Comparison of ENCODE assay signal across 28 cellular contexts in the genomic region with DNA sequence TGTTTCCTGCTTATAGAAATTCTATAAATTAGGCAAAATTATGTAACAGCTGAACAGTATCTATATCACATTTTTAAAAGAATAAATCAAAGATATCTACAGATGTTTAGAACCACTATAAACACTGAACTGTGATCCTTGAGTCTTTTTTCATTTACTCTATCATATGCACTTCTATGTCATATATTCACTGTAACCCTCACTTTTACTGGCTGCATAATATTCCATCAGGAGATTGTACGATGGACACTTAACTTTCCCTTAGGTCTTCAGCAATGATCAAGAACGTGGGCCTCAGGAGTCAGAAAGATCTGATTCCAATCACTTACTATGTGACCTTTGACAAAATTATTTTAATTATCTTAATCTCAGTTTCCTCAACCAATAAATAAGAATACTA.
"Had no signal": no experiment of that assay in that cellular context is flagged by ENCODE, and none has a peak within 500 bp of the region (broad histone marks: within the 10 kb centered on the region; RNA-seq: fewer than 3 reads in every experiment).

No MANE protein-coding gene starts in this region.

- DNase-seq: dermis blood vessel endothelial cell; effector memory CD4-positive, alpha-beta T cell; foreskin keratinocyte; heart left ventricle; left cardiac atrium; left lung; mesendoderm; midbrain; naive thymus-derived CD4-positive, alpha-beta T cell; stimulated activated CD4-positive, alpha-beta T cell treated with anti-CD3 and anti-CD28 coated beads, Interleukin-2, amount 100 ng/mL, for 24 hours; stimulated activated CD4-positive, alpha-beta T cell treated with anti-CD3 and anti-CD28 coated beads, Interleukin-4, amount 100 ng/mL, for 24 hours; stimulated activated naive CD8-positive, alpha-beta T cell treated with anti-CD3 and anti-CD28 coated beads, Interleukin-15, Interleukin-2, amounts not matched to agents 100 U/mL and 50 U/mL, for 24 hours; upper lobe of left lung had no signal

- H3K4me2 ChIP-seq: hepatocyte, neural progenitor cell had no signal

- FAIRE-seq: endothelial cell of umbilical vein, urothelium cell line had no signal

- H3K9me3 Mint-ChIP-seq: nephron; neural progenitor cell; stimulated activated effector memory CD8-positive, alpha-beta T cell treated with anti-CD3 and anti-CD28 coated beads, Interleukin-12 subunit alpha, Interleukin-12 subunit beta, amount 100 ng/mL, for 72 hours had no signal

- H3K27me3 ChIP-seq: esophagus muscularis mucosa, foreskin keratinocyte, gastroesophageal sphincter, heart left ventricle, hepatocyte, left lung, neural progenitor cell, right atrium auricular region, tibial nerve, upper lobe of left lung had no signal

- H3K9ac ChIP-seq: neural progenitor cell, parathyroid adenoma had no signal

- H3K9me3 ChIP-seq: esophagus muscularis mucosa, gastroesophageal sphincter, heart left ventricle, left lung, right atrium auricular region, thoracic aorta, tibial nerve, upper lobe of left lung had no signal

- H3K27ac ChIP-seq: foreskin keratinocyte, hepatocyte, left lung, neural progenitor cell, parathyroid adenoma, right atrium auricular region, thoracic aorta, tibial nerve, upper lobe of left lung had no signal

- H3K4me3 Mint-ChIP-seq: naive thymus-derived CD4-positive, alpha-beta T cell; nephron; neural progenitor cell; stimulated activated effector memory CD8-positive, alpha-beta T cell treated with anti-CD3 and anti-CD28 coated beads, Interleukin-12 subunit alpha, Interleukin-12 subunit beta, amount 100 ng/mL, for 72 hours had no signal

- H2AFZ ChIP-seq: hepatocyte, neural progenitor cell, parathyroid adenoma had no signal

- H3K4me3 ChIP-seq: coronary artery, esophagus muscularis mucosa, gastroesophageal sphincter, heart left ventricle, hepatocyte, left lung, neural progenitor cell, right atrium auricular region, thoracic aorta, tibial nerve, upper lobe of left lung had no signal

- H3K27me3 Mint-ChIP-seq: naive thymus-derived CD4-positive, alpha-beta T cell; progenitor cell of endocrine pancreas had no signal

- H3K27ac Mint-ChIP-seq: neural progenitor cell; progenitor cell of endocrine pancreas; stimulated activated effector memory CD8-positive, alpha-beta T cell treated with anti-CD3 and anti-CD28 coated beads, Interleukin-12 subunit alpha, Interleukin-12 subunit beta, amount 100 ng/mL, for 72 hours had no signal

- H3K4me1 ChIP-seq: foreskin keratinocyte had no signal

- ATAC-seq: foreskin keratinocyte; gastroesophageal sphincter; heart left ventricle; left cardiac atrium; left lung; naive thymus-derived CD4-positive, alpha-beta T cell; sciatic nerve; stimulated activated effector memory CD8-positive, alpha-beta T cell treated with anti-CD3 and anti-CD28 coated beads, Interleukin-12 subunit alpha, Interleukin-12 subunit beta, amount 100 ng/mL, for 72 hours; stimulated activated naive CD8-positive, alpha-beta T cell treated with anti-CD3 and anti-CD28 coated beads, Interleukin-15, Interleukin-2, amounts not matched to agents 100 U/mL and 50 U/mL, for 24 hours had no signal
